ENCODE assay signal across 1 cellular context in the genomic region with DNA sequence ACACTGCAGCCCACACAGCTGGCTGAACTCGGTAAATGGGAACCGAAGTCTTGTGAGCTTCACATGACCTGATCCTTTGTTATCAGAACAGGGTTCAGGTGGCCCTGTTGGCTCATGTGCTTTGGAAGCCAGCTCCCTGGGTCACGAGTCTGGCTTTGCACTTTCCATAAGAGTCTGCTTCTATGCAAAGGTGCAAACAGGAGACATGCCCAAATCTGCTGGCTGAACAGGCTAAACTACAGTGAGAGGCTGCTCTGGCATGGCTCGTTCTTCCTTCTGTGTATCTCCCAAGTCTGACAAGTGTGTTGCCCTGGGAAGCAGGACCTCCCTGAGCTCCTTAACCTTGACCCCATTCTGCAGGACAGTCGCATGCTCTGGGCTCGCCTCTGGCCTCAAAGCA.
TF ChIP-seq lines count a peak whose summit lies in the region.

No MANE protein-coding gene starts in this region.

TF ChIP-seq in IMR-90, 13 proteins besides CTCF, POLR2A, EP300 and RAD21 (continued from another document):
- TF ChIP-seq, protein P1, sequence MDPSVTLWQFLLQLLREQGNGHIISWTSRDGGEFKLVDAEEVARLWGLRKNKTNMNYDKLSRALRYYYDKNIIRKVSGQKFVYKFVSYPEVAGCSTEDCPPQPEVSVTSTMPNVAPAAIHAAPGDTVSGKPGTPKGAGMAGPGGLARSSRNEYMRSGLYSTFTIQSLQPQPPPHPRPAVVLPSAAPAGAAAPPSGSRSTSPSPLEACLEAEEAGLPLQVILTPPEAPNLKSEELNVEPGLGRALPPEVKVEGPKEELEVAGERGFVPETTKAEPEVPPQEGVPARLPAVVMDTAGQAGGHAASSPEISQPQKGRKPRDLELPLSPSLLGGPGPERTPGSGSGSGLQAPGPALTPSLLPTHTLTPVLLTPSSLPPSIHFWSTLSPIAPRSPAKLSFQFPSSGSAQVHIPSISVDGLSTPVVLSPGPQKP (IDR thresholded peaks at IDR 0.05; ENCODE audit: borderline replicate concordance, low read depth, low read length): no peak
- no peak for TF ChIP-seq RCOR1 (IDR thresholded peaks at IDR 0.05; ENCODE audit: insufficient replicate concordance, low read length)
